In the genomic region with DNA sequence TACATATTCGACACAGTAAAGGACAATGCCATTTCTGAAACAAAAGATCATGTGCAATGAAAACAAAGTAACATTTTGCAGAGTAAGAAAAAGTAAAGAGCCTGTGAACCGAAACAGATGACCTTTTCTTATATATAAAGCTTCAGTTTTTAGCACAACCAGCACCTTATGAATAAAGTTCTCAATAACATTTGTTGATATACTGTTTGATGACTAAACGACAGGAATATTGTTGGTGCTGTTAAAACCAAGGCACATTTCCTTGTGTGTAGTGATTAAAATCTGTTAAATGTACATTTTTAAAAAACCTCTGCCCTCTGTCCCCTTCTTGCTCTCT, we compare ENCODE assay signal across 8 cellular contexts. TPM values are rescaled to one million over a fixed set of nuclear protein-coding genes. Genes with fewer than 3 reads are reported as not detected.
DNase-seq lines count a peak whose midpoint lies in the region; ATAC-seq lines count a peak whose summit lies in the region.

No MANE protein-coding gene starts in this region.

- no peaks in the 10 kb centered on the region for H3K27me3 Mint-ChIP-seq in activated CD4-positive, alpha-beta memory T cell treated with anti-CD3 and anti-CD28 coated beads for 36 hours

- peak overlapping the region; percentile 95 for H3K4me3 ChIP-seq in iPS-20b (ENCODE audit: low read length)
- peak overlapping the region; percentile 80 to 95 (median 93) for H3K4me3 ChIP-seq in subcutaneous abdominal adipose tissue (ENCODE audit: low read depth in 1 of 5, low read length in 5 of 5)

- H3K4me1 Mint-ChIP-seq in activated CD4-positive, alpha-beta memory T cell treated with anti-CD3 and anti-CD28 coated beads for 36 hours (ENCODE audit: low read depth) = peaks cover 38% of the 10 kb centered on the region

- intact Hi-C loops in activated CD4-positive, alpha-beta memory T cell treated with anti-CD3 and anti-CD28 coated beads for 36 hours (cut with micrococcal nuclease) = loop anchor here (1.0 to 5.0 kb wide), 5 partner anchors 8 to 300 kb away; partner anchors contain the start of gene UGP2

- H3K36me3 ChIP-seq in iPS-20b (ENCODE audit: insufficient read depth, low read depth, low read length) (0 out of 2 replicates have a peak, but pooled peaks cover 5% of the 10 kb centered on the region), subcutaneous abdominal adipose tissue (ENCODE audit: control insufficient read depth in 5 of 5, insufficient read depth in 5 of 5, low read length in 5 of 5) (peaks cover 0 to 3% (median 0%) of the 10 kb centered on the region in 5 donors)

- peak; percentile 40 for DNase-seq in NCI-H82 treated with DMSO at 0.1 percent for 48 hours (lab: John Stamatoyannopoulos, UW; ENCODE audit: unreplicated experiment)
- DNase-seq in NCI-H82 (lab: John Stamatoyannopoulos, UW) = no peak
- no peak for DNase-seq in activated CD4-positive, alpha-beta memory T cell treated with anti-CD3 and anti-CD28 coated beads for 36 hours
- DNase-seq in stimulated activated naive CD4-positive, alpha-beta T cell (lab: John Stamatoyannopoulos, UW) = no peak
- DNase-seq in putamen (ENCODE audit: low spot score) = no peak

- H3K9me3 Mint-ChIP-seq in activated CD4-positive, alpha-beta memory T cell treated with anti-CD3 and anti-CD28 coated beads for 36 hours = no peaks in the 10 kb centered on the region

- peak overlapping the region; percentile 97 for H3K27ac Mint-ChIP-seq in activated CD4-positive, alpha-beta memory T cell treated with anti-CD3 and anti-CD28 coated beads for 36 hours

- peaks cover 22% of the 10 kb centered on the region for H3K4me1 ChIP-seq in iPS-20b (ENCODE audit: insufficient read depth, low read length)
- H3K4me1 ChIP-seq in subcutaneous abdominal adipose tissue (ENCODE audit: control insufficient read depth in 5 of 5, insufficient read depth in 5 of 5, low read length in 5 of 5) = peaks cover 2 to 40% (median 36%) of the 10 kb centered on the region in 5 donors

- peak overlapping the region; percentile 83 for H3K9ac ChIP-seq in iPS-20b (ENCODE audit: low read depth, low read length)
- peak overlapping the region; percentile 71 to 92 (median 83) for H3K9ac ChIP-seq in subcutaneous abdominal adipose tissue (ENCODE audit: low read length in 5 of 5)

- no peaks in the 10 kb centered on the region for H3K9me3 ChIP-seq in iPS-20b (ENCODE audit: insufficient read depth, low read depth, low read length)
- no peaks in the 10 kb centered on the region for H3K9me3 ChIP-seq in subcutaneous abdominal adipose tissue (ENCODE audit: control insufficient read depth in 5 of 5, low read length in 5 of 5)

- H3K27me3 ChIP-seq in iPS-20b (ENCODE audit: insufficient read depth, low read length) = no peaks in the 10 kb centered on the region
- H3K27me3 ChIP-seq in subcutaneous abdominal adipose tissue (ENCODE audit: control insufficient read depth in 5 of 5, insufficient read depth in 4 of 5, low read length in 5 of 5) = no peaks in the 10 kb centered on the region

- ATAC-seq in GM21825 (IDR thresholded peaks at IDR 0.05; ENCODE audit: unreplicated experiment) = no peak

- H3K27ac ChIP-seq in iPS-20b (ENCODE audit: low read length) (no peak overlapping the region), subcutaneous abdominal adipose tissue (ENCODE audit: low read depth, low read length) (peak overlapping the region; percentile 78)

- peaks cover 27% of the 10 kb centered on the region for H3K36me3 Mint-ChIP-seq in activated CD4-positive, alpha-beta memory T cell treated with anti-CD3 and anti-CD28 coated beads for 36 hours

- H3K4me3 Mint-ChIP-seq in activated CD4-positive, alpha-beta memory T cell treated with anti-CD3 and anti-CD28 coated beads for 36 hours = peak overlapping the region; percentile 96

- CTCF ChIA-PET in activated CD4-positive, alpha-beta memory T cell treated with anti-CD3 and anti-CD28 coated beads for 36 hours (lab: Charles Lee) = interaction anchor here (0.6 to 3.2 kb wide), 5 partner anchors 10 to 185 kb away, joined by 3 to 14 read pairs (median 8); no protein-coding TSS in a partner anchor

- POLR2A ChIA-PET in activated CD4-positive, alpha-beta memory T cell treated with anti-CD3 and anti-CD28 coated beads for 36 hours (lab: Charles Lee) = interaction anchor here (0.7 to 3.4 kb wide), 14 partner anchors 10 to 555 kb away, joined by 3 to 32 read pairs (median 5); partner anchors contain the start of gene WDPCP

RNA-seq across cellular contexts. Expression of gene PELI1, which starts 1.4 kb away (rescaled TPM):
- total RNA-seq in activated CD4-positive, alpha-beta memory T cell treated with anti-CD3 and anti-CD28 coated beads for 36 hours = 10 to 100 TPM; 38.4 to 42.9 TPM
